In the genomic region with DNA sequence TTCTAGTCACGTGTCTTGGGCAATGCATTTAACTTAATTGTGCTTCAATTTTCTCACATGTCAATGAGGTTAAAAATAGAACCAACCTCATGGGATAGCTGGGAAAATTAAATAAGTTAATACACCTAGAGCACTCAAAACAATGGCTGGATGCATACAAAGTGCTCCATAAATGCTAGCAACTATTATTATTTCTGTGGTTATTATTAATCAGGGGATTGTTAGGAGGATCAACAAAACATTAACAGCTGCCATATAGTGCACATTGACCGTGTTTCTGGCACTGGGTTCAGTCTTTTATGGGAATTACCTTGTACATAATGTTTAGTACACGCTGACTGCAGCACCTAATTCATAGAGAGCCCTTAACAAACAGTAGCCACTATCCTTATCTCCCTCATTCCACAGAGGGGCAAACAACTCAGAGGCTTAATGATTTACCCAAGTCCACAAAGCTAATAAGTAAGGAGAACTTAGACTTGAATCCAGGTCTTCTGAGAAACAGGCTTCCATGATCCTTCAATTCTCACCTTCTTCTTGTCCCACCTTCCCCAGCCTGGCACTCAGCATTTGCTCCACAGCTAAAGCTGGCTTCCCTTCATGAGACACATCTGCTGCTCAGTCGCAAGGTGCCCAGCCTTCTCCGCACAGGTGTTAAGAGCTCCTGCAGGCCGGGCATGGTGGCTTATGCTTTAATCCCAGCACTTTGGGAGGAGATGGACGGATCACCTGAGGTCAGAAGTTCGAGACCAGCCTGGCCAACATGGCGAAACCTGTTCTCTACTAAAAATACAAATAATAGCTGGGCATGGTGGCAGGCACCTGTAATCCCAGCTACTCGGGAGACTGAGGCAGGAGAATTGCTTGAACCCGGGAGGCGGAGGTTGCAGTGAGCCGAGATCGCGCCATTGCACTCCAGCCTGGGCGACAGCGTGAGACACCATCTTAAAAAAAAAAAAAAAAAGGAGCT, we compare ENCODE assay signal across 11 cellular contexts.
A peak's percentile ranks its signal among the peaks of the same experiment; 100 is the strongest.
DNase-seq lines count a peak whose midpoint lies in the region; ATAC-seq and TF ChIP-seq lines count a peak whose summit lies in the region.
"Had no signal": no experiment of that assay in that cellular context is flagged by ENCODE, and none has a peak within 500 bp of the region (broad histone marks: within the 10 kb centered on the region; RNA-seq: fewer than 3 reads in every experiment).

No MANE protein-coding gene starts in this region.

- no peaks in the 10 kb centered on the region for H3K27me3 ChIP-seq in right atrium auricular region
- H3K27me3 ChIP-seq in right cardiac atrium (ENCODE audit: control insufficient read depth, insufficient read depth), result no peaks in the 10 kb centered on the region

- H3K4me3 Mint-ChIP-seq in MCF 10A (ENCODE audit: unreplicated experiment), result peak overlapping the region; percentile 47
- H3K4me3 Mint-ChIP-seq: natural killer cell had no signal

- H3K27me3 Mint-ChIP-seq in MCF 10A (ENCODE audit: insufficient read depth, unreplicated experiment), result no peaks in the 10 kb centered on the region

- no peak for DNase-seq in right atrium auricular region (ENCODE audit: low spot score)
- no peak for DNase-seq in right cardiac atrium
- no peak for DNase-seq in MCF 10A (ENCODE audit: unreplicated experiment)
- peak in 2 of 3 donors; percentile 45 for DNase-seq in mucosa of descending colon
- DNase-seq in stimulated activated CD4-positive, alpha-beta T cell treated with anti-CD3 and anti-CD28 coated beads, Interleukin-1b, Interleukin-23, amount 100 ng/mL, for 48 hours, result no peak
- no peak for DNase-seq in omental fat pad (ENCODE audit: low spot score)
- DNase-seq: activated naive CD4-positive, alpha-beta T cell treated with Interleukin-2 at 50 U/mL for 16 hours; natural killer cell had no signal

- H3K36me3 ChIP-seq in right atrium auricular region (no peaks in the 10 kb centered on the region), mucosa of descending colon (ENCODE audit: low read depth) (no peaks in the 10 kb centered on the region)

- intact Hi-C loops in right cardiac atrium (cut with DNase I) (no loop called here), MCF 10A (cut with micrococcal nuclease) (loop anchor here (2.0 to 10.0 kb wide), 3 partner anchors 71 to 203 kb away; no protein-coding TSS in a partner anchor), mucosa of descending colon (cut with DNase I, micrococcal nuclease) (loop anchor here in 1 of 2 donors (10.0 kb wide), 1 partner anchor 201 kb away; no protein-coding TSS in a partner anchor)

- WGBS in right cardiac atrium, result 90% methylated on average over 17 of the region's 17 CpGs

- no TSS peak for BruUV-seq in MCF 10A (replicated peaks; lab: Mats Ljungman, UMichigan)

- CTCF ChIA-PET in MCF 10A (lab: Yijun Ruan, JAX), result interaction anchor here (0.6 to 2.7 kb wide), 10 partner anchors 9 to 202 kb away, joined by 3 to 10 read pairs (median 4); no protein-coding TSS in a partner anchor

- no peak for TF ChIP-seq CTCF in right atrium auricular region (IDR thresholded peaks at IDR 0.05)
- TF ChIP-seq CTCF in MCF 10A (IDR thresholded peaks at IDR 0.05; ENCODE audit: unreplicated experiment), result no peak
- TF ChIP-seq CTCF in mucosa of descending colon (IDR thresholded peaks at IDR 0.05), result no peak
- no peak for TF ChIP-seq CTCF in omental fat pad (IDR thresholded peaks at IDR 0.05)

- no peaks in the 10 kb centered on the region for H3K36me3 Mint-ChIP-seq in MCF 10A (ENCODE audit: insufficient read depth, unreplicated experiment)
- H3K36me3 Mint-ChIP-seq: natural killer cell had no signal

- POLR2A ChIA-PET in MCF 10A (lab: Yijun Ruan, JAX), result interaction anchor here (0.7 to 3.3 kb wide), 17 partner anchors 7 to 317 kb away, joined by 3 to 39 read pairs (median 5); partner anchors contain the start of gene NIPSNAP3A

- ATAC-seq in right cardiac atrium (no peak), mucosa of descending colon (peak; percentile 77), HG02970 (IDR thresholded peaks at IDR 0.05; ENCODE audit: low FRiP score, unreplicated experiment) (no peak), GM18861 (IDR thresholded peaks at IDR 0.05; ENCODE audit: unreplicated experiment) (no peak), omental fat pad (ENCODE audit: low FRiP score) (no peak)

- H3K4me3 ChIP-seq in right atrium auricular region (no peak overlapping the region), right cardiac atrium (ENCODE audit: low read length) (no peak overlapping the region), mucosa of descending colon (no peak overlapping the region)
- H3K4me3 ChIP-seq: GM12878 had no signal

- H3K27ac ChIP-seq in right atrium auricular region (peak overlapping the region; percentile 74 to 88), right cardiac atrium (ENCODE audit: low read length) (no peak overlapping the region)

- no peaks in the 10 kb centered on the region for H3K9me3 Mint-ChIP-seq in MCF 10A (ENCODE audit: unreplicated experiment)
- H3K9me3 Mint-ChIP-seq: natural killer cell had no signal

- H3K27ac Mint-ChIP-seq in MCF 10A (ENCODE audit: low read depth, unreplicated experiment), result peak overlapping the region; percentile 92
- H3K27ac Mint-ChIP-seq: natural killer cell had no signal

- H3K9me3 ChIP-seq in right atrium auricular region (peaks cover 0 to 5% of the 10 kb centered on the region in 2 donors), right cardiac atrium (ENCODE audit: control insufficient read depth, low read length) (no peaks in the 10 kb centered on the region), mucosa of descending colon (no peaks in the 10 kb centered on the region)

- peaks cover 25% of the 10 kb centered on the region for H3K4me1 Mint-ChIP-seq in MCF 10A (ENCODE audit: insufficient read depth, unreplicated experiment)

- peaks cover 0 to 27% of the 10 kb centered on the region in 2 donors for H3K4me1 ChIP-seq in right atrium auricular region
- peaks cover 6% of the 10 kb centered on the region for H3K4me1 ChIP-seq in right cardiac atrium (ENCODE audit: control insufficient read depth, insufficient read depth, low read length)
- peaks cover 23% of the 10 kb centered on the region for H3K4me1 ChIP-seq in mucosa of descending colon (ENCODE audit: low read depth)

Comparison
In these comparisons a context has a peak if more than half of its experiments do, and no peak if none do; other contexts are left out.
1. DNase-seq: peak in mucosa of descending colon (2 of 3); none in right atrium auricular region (single experiment), right cardiac atrium (0 of 3), MCF 10A (single experiment), stimulated activated CD4-positive, alpha-beta T cell treated with anti-CD3 and anti-CD28 coated beads, Interleukin-1b, Interleukin-23, amount 100 ng/mL, for 48 hours (single experiment) and omental fat pad (single experiment).